Comparison of ENCODE assay signal across 1 cellular context in the genomic region with DNA sequence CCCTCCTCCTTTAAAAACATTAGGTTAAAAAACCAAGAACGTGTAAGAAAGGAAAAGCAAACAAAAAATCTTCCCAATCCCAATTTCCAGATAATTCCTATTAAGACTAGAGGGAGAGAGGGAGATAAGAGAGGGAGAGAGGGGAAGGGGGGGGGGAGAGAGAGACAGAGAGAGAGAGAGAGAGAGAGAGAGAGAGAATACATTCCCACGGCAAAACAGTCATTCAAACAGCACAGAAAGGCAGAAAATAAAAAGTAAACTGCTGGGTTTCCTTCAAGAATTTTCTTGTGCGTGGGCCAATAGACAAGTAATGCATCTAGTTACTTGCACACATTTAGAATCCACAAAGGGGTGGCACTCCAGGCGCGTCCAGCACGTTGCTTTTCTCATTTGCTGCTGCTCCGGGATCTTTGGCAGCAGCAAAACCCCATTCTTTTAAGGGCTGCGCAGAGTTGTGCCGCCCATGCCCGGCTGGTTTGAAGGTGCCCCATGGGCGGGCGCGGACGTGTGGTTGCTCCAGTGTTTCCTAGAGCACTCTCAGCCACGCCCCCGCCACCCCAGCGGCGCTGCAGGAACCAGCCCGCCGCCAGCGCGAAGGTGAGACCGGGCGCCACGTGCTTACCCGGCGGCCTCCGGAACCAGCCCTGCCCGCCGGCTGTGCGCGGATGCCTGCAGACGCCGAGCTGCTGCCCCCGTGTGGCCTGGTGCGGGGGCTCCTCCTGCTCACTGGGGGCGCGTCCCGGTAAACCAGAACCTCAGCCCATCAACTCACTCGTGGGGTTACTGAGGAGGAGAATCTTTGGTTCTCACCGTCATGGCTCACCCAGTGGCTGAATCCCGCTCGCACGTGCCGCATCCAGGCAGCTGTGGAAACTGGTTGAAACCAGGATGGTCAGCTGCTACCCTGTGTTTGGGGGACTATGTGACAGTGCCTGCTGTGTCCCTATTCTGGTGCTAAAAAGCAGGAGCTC.
A peak's percentile ranks its signal among the peaks of the same experiment; 100 is the strongest.
TF ChIP-seq lines count a peak whose summit lies in the region.

No MANE protein-coding gene starts in this region.

TF ChIP-seq in WTC11, 78 proteins besides CTCF, POLR2A, EP300 and RAD21 (continued from another document and continues in another):
- TF ChIP-seq, protein P1, sequence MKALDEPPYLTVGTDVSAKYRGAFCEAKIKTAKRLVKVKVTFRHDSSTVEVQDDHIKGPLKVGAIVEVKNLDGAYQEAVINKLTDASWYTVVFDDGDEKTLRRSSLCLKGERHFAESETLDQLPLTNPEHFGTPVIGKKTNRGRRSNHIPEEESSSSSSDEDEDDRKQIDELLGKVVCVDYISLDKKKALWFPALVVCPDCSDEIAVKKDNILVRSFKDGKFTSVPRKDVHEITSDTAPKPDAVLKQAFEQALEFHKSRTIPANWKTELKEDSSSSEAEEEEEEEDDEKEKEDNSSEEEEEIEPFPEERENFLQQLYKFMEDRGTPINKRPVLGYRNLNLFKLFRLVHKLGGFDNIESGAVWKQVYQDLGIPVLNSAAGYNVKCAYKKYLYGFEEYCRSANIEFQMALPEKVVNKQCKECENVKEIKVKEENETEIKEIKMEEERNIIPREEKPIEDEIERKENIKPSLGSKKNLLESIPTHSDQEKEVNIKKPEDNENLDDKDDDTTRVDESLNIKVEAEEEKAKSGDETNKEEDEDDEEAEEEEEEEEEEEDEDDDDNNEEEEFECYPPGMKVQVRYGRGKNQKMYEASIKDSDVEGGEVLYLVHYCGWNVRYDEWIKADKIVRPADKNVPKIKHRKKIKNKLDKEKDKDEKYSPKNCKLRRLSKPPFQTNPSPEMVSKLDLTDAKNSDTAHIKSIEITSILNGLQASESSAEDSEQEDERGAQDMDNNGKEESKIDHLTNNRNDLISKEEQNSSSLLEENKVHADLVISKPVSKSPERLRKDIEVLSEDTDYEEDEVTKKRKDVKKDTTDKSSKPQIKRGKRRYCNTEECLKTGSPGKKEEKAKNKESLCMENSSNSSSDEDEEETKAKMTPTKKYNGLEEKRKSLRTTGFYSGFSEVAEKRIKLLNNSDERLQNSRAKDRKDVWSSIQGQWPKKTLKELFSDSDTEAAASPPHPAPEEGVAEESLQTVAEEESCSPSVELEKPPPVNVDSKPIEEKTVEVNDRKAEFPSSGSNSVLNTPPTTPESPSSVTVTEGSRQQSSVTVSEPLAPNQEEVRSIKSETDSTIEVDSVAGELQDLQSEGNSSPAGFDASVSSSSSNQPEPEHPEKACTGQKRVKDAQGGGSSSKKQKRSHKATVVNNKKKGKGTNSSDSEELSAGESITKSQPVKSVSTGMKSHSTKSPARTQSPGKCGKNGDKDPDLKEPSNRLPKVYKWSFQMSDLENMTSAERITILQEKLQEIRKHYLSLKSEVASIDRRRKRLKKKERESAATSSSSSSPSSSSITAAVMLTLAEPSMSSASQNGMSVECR (CRISPR knock-in tag; IDR thresholded peaks at IDR 0.05; ENCODE audit: borderline replicate concordance) = peak; percentile 99
- TF ChIP-seq ZNF263 (CRISPR knock-in tag; IDR thresholded peaks at IDR 0.05; ENCODE audit: low read depth) (peak; percentile 87), ZNF121 (CRISPR knock-in tag; IDR thresholded peaks at IDR 0.05) (peak; percentile 50; the same call in 1 of the 2 replicates), SMAD3 (CRISPR knock-in tag; IDR thresholded peaks at IDR 0.05; ENCODE audit: borderline replicate concordance) (peak; percentile 98), NR1H2 (CRISPR knock-in tag; IDR thresholded peaks at IDR 0.05) (peak; percentile 89; the same call in 1 of the 2 replicates), TEAD1 (CRISPR knock-in tag; IDR thresholded peaks at IDR 0.05) (peak; percentile 100), IRF2 (CRISPR knock-in tag; IDR thresholded peaks at IDR 0.05; ENCODE audit: borderline replicate concordance, low read depth) (no peak), GRHL2 (CRISPR knock-in tag; IDR thresholded peaks at IDR 0.05; ENCODE audit: insufficient replicate concordance, severe bottlenecking) (no peak), FOXP1 (CRISPR knock-in tag; IDR thresholded peaks at IDR 0.05; ENCODE audit: borderline replicate concordance) (peak; percentile 100), MXD4 (CRISPR knock-in tag; IDR thresholded peaks at IDR 0.05; ENCODE audit: borderline replicate concordance) (no peak), ZNF396 (CRISPR knock-in tag; IDR thresholded peaks at IDR 0.05; ENCODE audit: borderline replicate concordance) (no peak), EMX1 (CRISPR knock-in tag; IDR thresholded peaks at IDR 0.05) (no peak), MYBL2 (CRISPR knock-in tag; IDR thresholded peaks at IDR 0.05) (peak; percentile 99), SMAD4 (CRISPR knock-in tag; IDR thresholded peaks at IDR 0.05) (peak; percentile 96), ETV6 (CRISPR knock-in tag; IDR thresholded peaks at IDR 0.05) (peak; percentile 99), NR2C2 (CRISPR knock-in tag; IDR thresholded peaks at IDR 0.05) (peak; percentile 84), ZBTB21 (CRISPR knock-in tag; IDR thresholded peaks at IDR 0.05; ENCODE audit: borderline replicate concordance) (peak; percentile 95), RORB (CRISPR knock-in tag; IDR thresholded peaks at IDR 0.05) (no peak), ZNF219 (CRISPR knock-in tag; IDR thresholded peaks at IDR 0.05; ENCODE audit: borderline replicate concordance) (peak; percentile 96), ZNF232 (CRISPR knock-in tag; IDR thresholded peaks at IDR 0.05) (peak; percentile 99)
- TF ChIP-seq, protein P2, sequence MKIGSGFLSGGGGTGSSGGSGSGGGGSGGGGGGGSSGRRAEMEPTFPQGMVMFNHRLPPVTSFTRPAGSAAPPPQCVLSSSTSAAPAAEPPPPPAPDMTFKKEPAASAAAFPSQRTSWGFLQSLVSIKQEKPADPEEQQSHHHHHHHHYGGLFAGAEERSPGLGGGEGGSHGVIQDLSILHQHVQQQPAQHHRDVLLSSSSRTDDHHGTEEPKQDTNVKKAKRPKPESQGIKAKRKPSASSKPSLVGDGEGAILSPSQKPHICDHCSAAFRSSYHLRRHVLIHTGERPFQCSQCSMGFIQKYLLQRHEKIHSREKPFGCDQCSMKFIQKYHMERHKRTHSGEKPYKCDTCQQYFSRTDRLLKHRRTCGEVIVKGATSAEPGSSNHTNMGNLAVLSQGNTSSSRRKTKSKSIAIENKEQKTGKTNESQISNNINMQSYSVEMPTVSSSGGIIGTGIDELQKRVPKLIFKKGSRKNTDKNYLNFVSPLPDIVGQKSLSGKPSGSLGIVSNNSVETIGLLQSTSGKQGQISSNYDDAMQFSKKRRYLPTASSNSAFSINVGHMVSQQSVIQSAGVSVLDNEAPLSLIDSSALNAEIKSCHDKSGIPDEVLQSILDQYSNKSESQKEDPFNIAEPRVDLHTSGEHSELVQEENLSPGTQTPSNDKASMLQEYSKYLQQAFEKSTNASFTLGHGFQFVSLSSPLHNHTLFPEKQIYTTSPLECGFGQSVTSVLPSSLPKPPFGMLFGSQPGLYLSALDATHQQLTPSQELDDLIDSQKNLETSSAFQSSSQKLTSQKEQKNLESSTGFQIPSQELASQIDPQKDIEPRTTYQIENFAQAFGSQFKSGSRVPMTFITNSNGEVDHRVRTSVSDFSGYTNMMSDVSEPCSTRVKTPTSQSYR (CRISPR knock-in tag; IDR thresholded peaks at IDR 0.05) = peak; percentile 99
- TF ChIP-seq, protein P3, sequence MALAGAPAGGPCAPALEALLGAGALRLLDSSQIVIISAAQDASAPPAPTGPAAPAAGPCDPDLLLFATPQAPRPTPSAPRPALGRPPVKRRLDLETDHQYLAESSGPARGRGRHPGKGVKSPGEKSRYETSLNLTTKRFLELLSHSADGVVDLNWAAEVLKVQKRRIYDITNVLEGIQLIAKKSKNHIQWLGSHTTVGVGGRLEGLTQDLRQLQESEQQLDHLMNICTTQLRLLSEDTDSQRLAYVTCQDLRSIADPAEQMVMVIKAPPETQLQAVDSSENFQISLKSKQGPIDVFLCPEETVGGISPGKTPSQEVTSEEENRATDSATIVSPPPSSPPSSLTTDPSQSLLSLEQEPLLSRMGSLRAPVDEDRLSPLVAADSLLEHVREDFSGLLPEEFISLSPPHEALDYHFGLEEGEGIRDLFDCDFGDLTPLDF (CRISPR knock-in tag; IDR thresholded peaks at IDR 0.05) = peak; percentile 99
- TF ChIP-seq, protein P4, sequence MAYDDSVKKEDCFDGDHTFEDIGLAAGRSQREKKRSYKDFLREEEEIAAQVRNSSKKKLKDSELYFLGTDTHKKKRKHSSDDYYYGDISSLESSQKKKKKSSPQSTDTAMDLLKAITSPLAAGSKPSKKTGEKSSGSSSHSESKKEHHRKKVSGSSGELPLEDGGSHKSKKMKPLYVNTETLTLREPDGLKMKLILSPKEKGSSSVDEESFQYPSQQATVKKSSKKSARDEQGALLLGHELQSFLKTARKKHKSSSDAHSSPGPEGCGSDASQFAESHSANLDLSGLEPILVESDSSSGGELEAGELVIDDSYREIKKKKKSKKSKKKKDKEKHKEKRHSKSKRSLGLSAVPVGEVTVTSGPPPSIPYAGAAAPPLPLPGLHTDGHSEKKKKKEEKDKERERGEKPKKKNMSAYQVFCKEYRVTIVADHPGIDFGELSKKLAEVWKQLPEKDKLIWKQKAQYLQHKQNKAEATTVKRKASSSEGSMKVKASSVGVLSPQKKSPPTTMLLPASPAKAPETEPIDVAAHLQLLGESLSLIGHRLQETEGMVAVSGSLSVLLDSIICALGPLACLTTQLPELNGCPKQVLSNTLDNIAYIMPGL (CRISPR knock-in tag; IDR thresholded peaks at IDR 0.05) = peak; percentile 98
- TF ChIP-seq, protein P5, sequence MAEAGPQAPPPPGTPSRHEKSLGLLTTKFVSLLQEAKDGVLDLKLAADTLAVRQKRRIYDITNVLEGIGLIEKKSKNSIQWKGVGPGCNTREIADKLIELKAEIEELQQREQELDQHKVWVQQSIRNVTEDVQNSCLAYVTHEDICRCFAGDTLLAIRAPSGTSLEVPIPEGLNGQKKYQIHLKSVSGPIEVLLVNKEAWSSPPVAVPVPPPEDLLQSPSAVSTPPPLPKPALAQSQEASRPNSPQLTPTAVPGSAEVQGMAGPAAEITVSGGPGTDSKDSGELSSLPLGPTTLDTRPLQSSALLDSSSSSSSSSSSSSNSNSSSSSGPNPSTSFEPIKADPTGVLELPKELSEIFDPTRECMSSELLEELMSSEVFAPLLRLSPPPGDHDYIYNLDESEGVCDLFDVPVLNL (CRISPR knock-in tag; IDR thresholded peaks at IDR 0.05; ENCODE audit: borderline replicate concordance, low read depth) = peak; percentile 94
- TF ChIP-seq, protein P6, sequence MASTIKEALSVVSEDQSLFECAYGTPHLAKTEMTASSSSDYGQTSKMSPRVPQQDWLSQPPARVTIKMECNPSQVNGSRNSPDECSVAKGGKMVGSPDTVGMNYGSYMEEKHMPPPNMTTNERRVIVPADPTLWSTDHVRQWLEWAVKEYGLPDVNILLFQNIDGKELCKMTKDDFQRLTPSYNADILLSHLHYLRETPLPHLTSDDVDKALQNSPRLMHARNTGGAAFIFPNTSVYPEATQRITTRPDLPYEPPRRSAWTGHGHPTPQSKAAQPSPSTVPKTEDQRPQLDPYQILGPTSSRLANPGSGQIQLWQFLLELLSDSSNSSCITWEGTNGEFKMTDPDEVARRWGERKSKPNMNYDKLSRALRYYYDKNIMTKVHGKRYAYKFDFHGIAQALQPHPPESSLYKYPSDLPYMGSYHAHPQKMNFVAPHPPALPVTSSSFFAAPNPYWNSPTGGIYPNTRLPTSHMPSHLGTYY (CRISPR knock-in tag; IDR thresholded peaks at IDR 0.05) = no peak
- TF ChIP-seq, protein P7, sequence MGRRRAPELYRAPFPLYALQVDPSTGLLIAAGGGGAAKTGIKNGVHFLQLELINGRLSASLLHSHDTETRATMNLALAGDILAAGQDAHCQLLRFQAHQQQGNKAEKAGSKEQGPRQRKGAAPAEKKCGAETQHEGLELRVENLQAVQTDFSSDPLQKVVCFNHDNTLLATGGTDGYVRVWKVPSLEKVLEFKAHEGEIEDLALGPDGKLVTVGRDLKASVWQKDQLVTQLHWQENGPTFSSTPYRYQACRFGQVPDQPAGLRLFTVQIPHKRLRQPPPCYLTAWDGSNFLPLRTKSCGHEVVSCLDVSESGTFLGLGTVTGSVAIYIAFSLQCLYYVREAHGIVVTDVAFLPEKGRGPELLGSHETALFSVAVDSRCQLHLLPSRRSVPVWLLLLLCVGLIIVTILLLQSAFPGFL (CRISPR knock-in tag; IDR thresholded peaks at IDR 0.05; ENCODE audit: borderline replicate concordance) = peak; percentile 95
- TF ChIP-seq, protein P8, sequence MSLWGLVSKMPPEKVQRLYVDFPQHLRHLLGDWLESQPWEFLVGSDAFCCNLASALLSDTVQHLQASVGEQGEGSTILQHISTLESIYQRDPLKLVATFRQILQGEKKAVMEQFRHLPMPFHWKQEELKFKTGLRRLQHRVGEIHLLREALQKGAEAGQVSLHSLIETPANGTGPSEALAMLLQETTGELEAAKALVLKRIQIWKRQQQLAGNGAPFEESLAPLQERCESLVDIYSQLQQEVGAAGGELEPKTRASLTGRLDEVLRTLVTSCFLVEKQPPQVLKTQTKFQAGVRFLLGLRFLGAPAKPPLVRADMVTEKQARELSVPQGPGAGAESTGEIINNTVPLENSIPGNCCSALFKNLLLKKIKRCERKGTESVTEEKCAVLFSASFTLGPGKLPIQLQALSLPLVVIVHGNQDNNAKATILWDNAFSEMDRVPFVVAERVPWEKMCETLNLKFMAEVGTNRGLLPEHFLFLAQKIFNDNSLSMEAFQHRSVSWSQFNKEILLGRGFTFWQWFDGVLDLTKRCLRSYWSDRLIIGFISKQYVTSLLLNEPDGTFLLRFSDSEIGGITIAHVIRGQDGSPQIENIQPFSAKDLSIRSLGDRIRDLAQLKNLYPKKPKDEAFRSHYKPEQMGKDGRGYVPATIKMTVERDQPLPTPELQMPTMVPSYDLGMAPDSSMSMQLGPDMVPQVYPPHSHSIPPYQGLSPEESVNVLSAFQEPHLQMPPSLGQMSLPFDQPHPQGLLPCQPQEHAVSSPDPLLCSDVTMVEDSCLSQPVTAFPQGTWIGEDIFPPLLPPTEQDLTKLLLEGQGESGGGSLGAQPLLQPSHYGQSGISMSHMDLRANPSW (CRISPR knock-in tag; conservative IDR thresholded peaks at IDR 0.05; ENCODE audit: low read depth) = peak; percentile 96; the same call in 1 of the 2 replicates
- TF ChIP-seq, protein P9, sequence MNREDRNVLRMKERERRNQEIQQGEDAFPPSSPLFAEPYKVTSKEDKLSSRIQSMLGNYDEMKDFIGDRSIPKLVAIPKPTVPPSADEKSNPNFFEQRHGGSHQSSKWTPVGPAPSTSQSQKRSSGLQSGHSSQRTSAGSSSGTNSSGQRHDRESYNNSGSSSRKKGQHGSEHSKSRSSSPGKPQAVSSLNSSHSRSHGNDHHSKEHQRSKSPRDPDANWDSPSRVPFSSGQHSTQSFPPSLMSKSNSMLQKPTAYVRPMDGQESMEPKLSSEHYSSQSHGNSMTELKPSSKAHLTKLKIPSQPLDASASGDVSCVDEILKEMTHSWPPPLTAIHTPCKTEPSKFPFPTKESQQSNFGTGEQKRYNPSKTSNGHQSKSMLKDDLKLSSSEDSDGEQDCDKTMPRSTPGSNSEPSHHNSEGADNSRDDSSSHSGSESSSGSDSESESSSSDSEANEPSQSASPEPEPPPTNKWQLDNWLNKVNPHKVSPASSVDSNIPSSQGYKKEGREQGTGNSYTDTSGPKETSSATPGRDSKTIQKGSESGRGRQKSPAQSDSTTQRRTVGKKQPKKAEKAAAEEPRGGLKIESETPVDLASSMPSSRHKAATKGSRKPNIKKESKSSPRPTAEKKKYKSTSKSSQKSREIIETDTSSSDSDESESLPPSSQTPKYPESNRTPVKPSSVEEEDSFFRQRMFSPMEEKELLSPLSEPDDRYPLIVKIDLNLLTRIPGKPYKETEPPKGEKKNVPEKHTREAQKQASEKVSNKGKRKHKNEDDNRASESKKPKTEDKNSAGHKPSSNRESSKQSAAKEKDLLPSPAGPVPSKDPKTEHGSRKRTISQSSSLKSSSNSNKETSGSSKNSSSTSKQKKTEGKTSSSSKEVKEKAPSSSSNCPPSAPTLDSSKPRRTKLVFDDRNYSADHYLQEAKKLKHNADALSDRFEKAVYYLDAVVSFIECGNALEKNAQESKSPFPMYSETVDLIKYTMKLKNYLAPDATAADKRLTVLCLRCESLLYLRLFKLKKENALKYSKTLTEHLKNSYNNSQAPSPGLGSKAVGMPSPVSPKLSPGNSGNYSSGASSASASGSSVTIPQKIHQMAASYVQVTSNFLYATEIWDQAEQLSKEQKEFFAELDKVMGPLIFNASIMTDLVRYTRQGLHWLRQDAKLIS (CRISPR knock-in tag; IDR thresholded peaks at IDR 0.05; ENCODE audit: borderline replicate concordance) = peak; percentile 98; the same call in 1 of the 2 replicates
